Comparison of ENCODE assay signal across 8 cellular contexts in genomic region chr22:43903033-43903432, GRCh38. TPM values are rescaled to one million over a fixed set of nuclear protein-coding genes. Genes with fewer than 3 reads are reported as not detected.
"Had no signal": no experiment of that assay in that cellular context is flagged by ENCODE, and none has a peak within 500 bp of the region (broad histone marks: within the 10 kb centered on the region; RNA-seq: fewer than 3 reads in every experiment).

No MANE protein-coding gene starts in this region.

RNA-seq across cellular contexts. Expression of gene PNPLA5, which starts 11.2 kb away (rescaled TPM):
- total RNA-seq: activated CD4-positive, alpha-beta memory T cell treated with anti-CD3 and anti-CD28 coated beads for 36 hours; activated CD4-positive, alpha-beta T cell treated with anti-CD3 and anti-CD28 coated beads, Interleukin-2, amount 10 ng/mL, durations not matched to agents 7 days and 5 days; activated naive CD4-positive, alpha-beta T cell treated with anti-CD3 and anti-CD28 coated beads, Interleukin-2, amount 50 U/mL, for 72 hours; activated T-cell treated with anti-CD3 and anti-CD28 coated beads, Interleukin-2, amount 50 U/mL, for 4 hours; ascending aorta; T-cell had no signal

RNA-seq across cellular contexts. Expression of gene PNPLA3, which starts 20.6 kb away (rescaled TPM):
- total RNA-seq: activated CD4-positive, alpha-beta T cell treated with anti-CD3 and anti-CD28 coated beads, Interleukin-2, amount 10 ng/mL, durations not matched to agents 7 days and 5 days; ascending aorta; OCI-LY7 had no signal

RNA-seq across cellular contexts. Expression of gene SULT4A1, which starts 40.7 kb away (rescaled TPM):
- total RNA-seq: activated CD4-positive, alpha-beta memory T cell treated with anti-CD3 and anti-CD28 coated beads for 36 hours; activated CD4-positive, alpha-beta T cell treated with anti-CD3 and anti-CD28 coated beads, Interleukin-2, amount 10 ng/mL, durations not matched to agents 7 days and 5 days; activated T-cell treated with anti-CD3 and anti-CD28 coated beads, Interleukin-2, amount 50 U/mL, for 4 hours; ascending aorta; M059J; OCI-LY7; T-cell had no signal
